Comparison of ENCODE assay signal across 10 cellular contexts in genomic region chr17:44094701-44095387, GRCh38. TPM values are rescaled to one million over a fixed set of nuclear protein-coding genes. Genes with fewer than 3 reads are reported as not detected.
DNase-seq lines count a peak whose midpoint lies in the region; ATAC-seq, FAIRE-seq and TF ChIP-seq lines count a peak whose summit lies in the region.
"Had no signal": no experiment of that assay in that cellular context is flagged by ENCODE, and none has a peak within 500 bp of the region (broad histone marks: within the 10 kb centered on the region; RNA-seq: fewer than 3 reads in every experiment).

No MANE protein-coding gene starts in this region.

- no peak for FAIRE-seq in GM19239 (lab: Jason Lieb, UNC)
- FAIRE-seq: colon had no signal

- intact Hi-C loops in activated CD8-positive, alpha-beta T cell treated with anti-CD3 and anti-CD28 coated beads for 36 hours (cut with micrococcal nuclease), result no loop called here

- no peaks in the 10 kb centered on the region for H3K9me3 Mint-ChIP-seq in activated CD8-positive, alpha-beta T cell treated with anti-CD3 and anti-CD28 coated beads for 36 hours
- H3K9me3 Mint-ChIP-seq: activated T-cell treated with anti-CD3 and anti-CD28 coated beads, Interleukin-2, amount 50 U/mL, for 72 hours had no signal

- no peak for TF ChIP-seq CTCF in activated CD8-positive, alpha-beta T cell treated with anti-CD3 and anti-CD28 coated beads for 36 hours (IDR thresholded peaks at IDR 0.05)

- ATAC-seq in T-helper 17 cell (no peak), HG02610 (IDR thresholded peaks at IDR 0.05; ENCODE audit: unreplicated experiment) (no peak)
- ATAC-seq in activated CD8-positive, alpha-beta T cell treated with anti-CD3 and anti-CD28 coated beads for 36 hours, result no peak

- CTCF ChIA-PET in activated CD8-positive, alpha-beta T cell treated with anti-CD3 and anti-CD28 coated beads for 36 hours (lab: Charles Lee), result interaction anchor here (0.6 to 1.1 kb wide), 2 partner anchors 20 to 21 kb away, joined by 3 read pairs; no protein-coding TSS in a partner anchor

- peaks cover 3% of the 10 kb centered on the region for H3K4me1 Mint-ChIP-seq in T-helper 17 cell
- H3K4me1 Mint-ChIP-seq in activated CD8-positive, alpha-beta T cell treated with anti-CD3 and anti-CD28 coated beads for 36 hours (ENCODE audit: low read depth), result peaks cover 13% of the 10 kb centered on the region

- peak overlapping the region; percentile 61 for H3K4me3 ChIP-seq in iPS-15b (ENCODE audit: low read depth, low read length)
- H3K4me3 ChIP-seq in skin epidermis, result no peak overlapping the region

- peaks cover 11% of the 10 kb centered on the region for H3K4me1 ChIP-seq in ES-I3 (ENCODE audit: insufficient read depth, low read length)
- H3K4me1 ChIP-seq in iPS-15b (ENCODE audit: control insufficient read depth, insufficient read depth, low read length), result peaks cover 6% of the 10 kb centered on the region

- no peaks in the 10 kb centered on the region for H3K27me3 ChIP-seq in iPS-15b (ENCODE audit: control insufficient read depth, insufficient read depth, low read length)

- POLR2A ChIA-PET in activated CD8-positive, alpha-beta T cell treated with anti-CD3 and anti-CD28 coated beads for 36 hours (lab: Charles Lee), result interaction anchor here (0.8 to 1.4 kb wide), 4 partner anchors 22 to 109 kb away, joined by 3 to 5 read pairs (median 4); partner anchors contain the start of gene G6PC3

- H3K9me3 ChIP-seq in ES-I3 (ENCODE audit: control insufficient read depth, insufficient read depth, low read length) (no peaks in the 10 kb centered on the region), T-helper 17 cell (ENCODE audit: control insufficient read depth, low read length, poor library complexity, severe bottlenecking) (no peaks in the 10 kb centered on the region), iPS-15b (ENCODE audit: control insufficient read depth, insufficient read depth, low read length) (no peaks in the 10 kb centered on the region)

- peaks cover 2% of the 10 kb centered on the region for H3K36me3 Mint-ChIP-seq in T-helper 17 cell (ENCODE audit: low read depth)
- no peaks in the 10 kb centered on the region for H3K36me3 Mint-ChIP-seq in activated CD8-positive, alpha-beta T cell treated with anti-CD3 and anti-CD28 coated beads for 36 hours (ENCODE audit: low read depth)

- no peak for DNase-seq in T-helper 17 cell
- no peak for DNase-seq in NCI-H2196 treated with DMSO at 0.1 percent for 48 hours (lab: John Stamatoyannopoulos, UW; ENCODE audit: unreplicated experiment)
- DNase-seq in activated CD8-positive, alpha-beta T cell treated with anti-CD3 and anti-CD28 coated beads for 36 hours, result no peak
- no peak for DNase-seq in GM19239 (ENCODE audit: insufficient read length, low spot score)
- DNase-seq: activated T-cell treated with anti-CD3 and anti-CD28 coated beads, Interleukin-2, amount 50 U/mL, for 72 hours had no signal

- no peak overlapping the region for H3K27ac Mint-ChIP-seq in T-helper 17 cell
- no peak overlapping the region for H3K27ac Mint-ChIP-seq in activated CD8-positive, alpha-beta T cell treated with anti-CD3 and anti-CD28 coated beads for 36 hours
- H3K27ac Mint-ChIP-seq: activated T-cell treated with anti-CD3 and anti-CD28 coated beads, Interleukin-2, amount 50 U/mL, for 72 hours had no signal

- H3K9ac ChIP-seq in ES-I3 (ENCODE audit: low read depth, low read length), result 0 out of 2 replicates have a peak overlapping the region, but pooled peaks have one; percentile 51
- peak overlapping the region; percentile 76 for H3K9ac ChIP-seq in iPS-15b (ENCODE audit: low read depth, low read length)

- H3K27ac ChIP-seq in skin epidermis, result peak overlapping the region in 20 of 21 experiments; percentile 55 to 93 (median 86)

- no peaks in the 10 kb centered on the region for H3K27me3 Mint-ChIP-seq in T-helper 17 cell
- no peaks in the 10 kb centered on the region for H3K27me3 Mint-ChIP-seq in activated CD8-positive, alpha-beta T cell treated with anti-CD3 and anti-CD28 coated beads for 36 hours

- peak overlapping the region; percentile 31 for H3K4me3 Mint-ChIP-seq in T-helper 17 cell
- H3K4me3 Mint-ChIP-seq in activated CD8-positive, alpha-beta T cell treated with anti-CD3 and anti-CD28 coated beads for 36 hours, result no peak overlapping the region
- H3K4me3 Mint-ChIP-seq: activated T-cell treated with anti-CD3 and anti-CD28 coated beads, Interleukin-2, amount 50 U/mL, for 72 hours had no signal

- H3K36me3 ChIP-seq in ES-I3 (ENCODE audit: insufficient read depth, low read length) (no peaks in the 10 kb centered on the region), iPS-15b (ENCODE audit: control insufficient read depth, insufficient read depth, low read length) (peaks cover 24% of the 10 kb centered on the region)

RNA-seq across cellular contexts. Expression of gene G6PC3, which starts 24.3 kb away (rescaled TPM):
- 10 to 100 TPM; 10.9 to 13.8 TPM for total RNA-seq in T-helper 17 cell
- total RNA-seq in activated CD8-positive, alpha-beta T cell treated with anti-CD3 and anti-CD28 coated beads for 36 hours, result 10 to 100 TPM; 20.2 to 20.7 TPM

RNA-seq across cellular contexts. Expression of gene LSM12, which starts 28.4 kb away (rescaled TPM):
- total RNA-seq in T-helper 17 cell, result 10 to 100 TPM; 35.3 to 46.5 TPM
- 100 to 1,000 TPM; 104 to 110 TPM for total RNA-seq in activated CD8-positive, alpha-beta T cell treated with anti-CD3 and anti-CD28 coated beads for 36 hours

RNA-seq across cellular contexts. Expression of gene HDAC5, which starts 28.6 kb away (rescaled TPM):
- total RNA-seq in T-helper 17 cell, result 10 to 100 TPM; 83.6 to 96.5 TPM
- 10 to 100 TPM; 19.1 to 19.3 TPM for total RNA-seq in activated CD8-positive, alpha-beta T cell treated with anti-CD3 and anti-CD28 coated beads for 36 hours

RNA-seq across cellular contexts. Expression of gene HROB, which starts 46.9 kb away (rescaled TPM):
- 1 to 10 TPM; 2.6 to 5.7 TPM for total RNA-seq in T-helper 17 cell
- total RNA-seq in activated CD8-positive, alpha-beta T cell treated with anti-CD3 and anti-CD28 coated beads for 36 hours, result 10 to 100 TPM; 16.8 to 17.9 TPM

Comparison
In these comparisons a context has a peak if more than half of its experiments do, and no peak if none do; other contexts are left out.
1. RNA of gene HDAC5, which starts 28.6 kb away (total RNA-seq): 83.6 to 96.5 TPM in T-helper 17 cell; 19.1 to 19.3 TPM in activated CD8-positive, alpha-beta T cell treated with anti-CD3 and anti-CD28 coated beads for 36 hours; every median in the first group is over 4 times any median in the second.